Comparison of ENCODE assay signal across 18 cellular contexts in the genomic region with DNA sequence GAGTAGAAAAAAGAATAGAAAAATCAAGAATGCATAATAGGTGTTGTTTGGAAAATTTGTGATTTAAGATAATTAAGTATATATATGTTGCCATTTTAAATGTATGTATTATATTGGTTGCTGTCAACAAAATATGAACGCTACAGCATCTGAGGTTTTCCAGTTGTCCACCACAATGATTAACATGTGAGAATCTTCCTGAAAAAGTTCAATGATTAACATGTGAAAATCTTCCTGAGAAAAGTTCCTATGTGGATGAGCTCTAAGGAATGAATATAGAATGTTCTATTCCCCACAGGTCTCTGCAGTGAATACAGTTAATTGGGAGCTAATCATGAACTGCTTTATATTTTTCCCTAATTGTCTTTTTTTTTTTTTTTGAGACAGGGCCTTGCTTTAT.
"Had no signal": no experiment of that assay in that cellular context is flagged by ENCODE, and none has a peak within 500 bp of the region (broad histone marks: within the 10 kb centered on the region; RNA-seq: fewer than 3 reads in every experiment).

No MANE protein-coding gene starts in this region.

- H3K27me3 ChIP-seq: ovary, transverse colon had no signal

- H3K27me3 Mint-ChIP-seq: activated B cell treated with CpG ODN at 0.5 μM for 24 hours had no signal

- H3K36me3 Mint-ChIP-seq: activated naive CD8-positive, alpha-beta T cell had no signal

- H3K4me3 ChIP-seq: ovary, transverse colon had no signal

- H3K27ac ChIP-seq: ovary had no signal

- H3K9me3 Mint-ChIP-seq: activated B cell treated with CpG ODN at 0.5 μM for 24 hours; activated CD4-positive, alpha-beta T cell treated with anti-CD3 and anti-CD28 coated beads, Interleukin-2, amount 10 ng/mL, durations not matched to agents 24 days and 14 days; activated T-cell treated with anti-CD3 and anti-CD28 coated beads, Interleukin-2, amount 50 U/mL, for 72 hours; effector memory CD8-positive, alpha-beta T cell; neural crest cell; T-helper 2 cell treated with Interferon-gamma antibody and Interleukin-4, amounts not matched to agents 5 μg/mL and 100 μg/mL, for 36 hours had no signal

- H3K36me3 ChIP-seq: ovary, transverse colon had no signal

- H3K27ac Mint-ChIP-seq: activated B cell treated with CpG ODN at 0.5 μM for 24 hours; activated CD4-positive, alpha-beta T cell treated with anti-CD3 and anti-CD28 coated beads, Interleukin-2, amount 10 ng/mL, durations not matched to agents 24 days and 14 days; activated naive CD8-positive, alpha-beta T cell; activated T-cell treated with anti-CD3 and anti-CD28 coated beads, Interleukin-2, amount 50 U/mL, for 72 hours; effector memory CD8-positive, alpha-beta T cell; T-helper 2 cell treated with Interferon-gamma antibody and Interleukin-4, amounts not matched to agents 5 μg/mL and 100 μg/mL, for 36 hours had no signal

- ATAC-seq: activated T-cell treated with anti-CD3 and anti-CD28 coated beads, Interleukin-2, amount 50 U/mL, for 72 hours; effector memory CD8-positive, alpha-beta T cell; stimulated activated naive CD8-positive, alpha-beta T cell treated with anti-CD3 and anti-CD28 coated beads, Interleukin-15, Interleukin-2, amounts not matched to agents 100 U/mL and 50 U/mL, for 24 hours had no signal

- DNase-seq: activated B cell treated with CpG ODN at 0.5 μM for 24 hours; activated CD4-positive, alpha-beta T cell treated with anti-CD3 and anti-CD28 coated beads, Interleukin-2, amount 10 ng/mL, durations not matched to agents 24 days and 14 days; activated CD8-positive, alpha-beta memory T cell treated with anti-CD3 and anti-CD28 coated beads, Interleukin-2, amount 50 U/mL, for 48 hours; activated gamma-delta T cell; activated T-cell treated with anti-CD3 and anti-CD28 coated beads, Interleukin-2, amount 50 U/mL, for 72 hours; amygdala; cerebellar nuclear complex; dermis blood vessel endothelial cell; effector memory CD8-positive, alpha-beta T cell; foreskin melanocyte; mesendoderm; ovary; stimulated activated naive CD8-positive, alpha-beta T cell treated with anti-CD3 and anti-CD28 coated beads, Interleukin-15, Interleukin-2, amounts not matched to agents 100 U/mL and 50 U/mL, for 24 hours; SW 1271; transverse colon had no signal

- H3K4me3 Mint-ChIP-seq: activated B cell treated with CpG ODN at 0.5 μM for 24 hours; activated CD4-positive, alpha-beta T cell treated with anti-CD3 and anti-CD28 coated beads, Interleukin-2, amount 10 ng/mL, durations not matched to agents 24 days and 14 days; activated naive CD8-positive, alpha-beta T cell; activated T-cell treated with anti-CD3 and anti-CD28 coated beads, Interleukin-2, amount 50 U/mL, for 72 hours; effector memory CD8-positive, alpha-beta T cell; neural crest cell; T-helper 2 cell treated with Interferon-gamma antibody and Interleukin-4, amounts not matched to agents 5 μg/mL and 100 μg/mL, for 36 hours had no signal

- H3K4me1 Mint-ChIP-seq: activated CD4-positive, alpha-beta T cell treated with anti-CD3 and anti-CD28 coated beads, Interleukin-2, amount 10 ng/mL, durations not matched to agents 24 days and 14 days; neural crest cell had no signal

- H3K9me3 ChIP-seq: ovary, transverse colon had no signal
